In genomic region chr1:8324176-8324810, GRCh38 we compare ENCODE assay signal across 1 cellular context.
TF ChIP-seq lines count a peak whose summit lies in the region.

No MANE protein-coding gene starts in this region.

TF ChIP-seq in GM23338, 12 proteins besides CTCF, POLR2A, EP300 and RAD21:
- TF ChIP-seq REST (IDR thresholded peaks at IDR 0.05; ENCODE audit: unreplicated experiment) (no peak), POLR2AphosphoS5 (IDR thresholded peaks at IDR 0.05; ENCODE audit: low read depth) (no peak), CREB1 (CRISPR knock-in tag; IDR thresholded peaks at IDR 0.05; ENCODE audit: low read depth) (no peak), ZNF462 (CRISPR knock-in tag; IDR thresholded peaks at IDR 0.05) (no peak), STAT1 (IDR thresholded peaks at IDR 0.05; ENCODE audit: unreplicated experiment) (no peak), NANOG (IDR thresholded peaks at IDR 0.05; ENCODE audit: borderline replicate concordance) (no peak), ETS1 (IDR thresholded peaks at IDR 0.05) (no peak), EZH2 (IDR thresholded peaks at IDR 0.05; ENCODE audit: low read depth, unreplicated experiment) (no peak), EZH2phosphoT487 (IDR thresholded peaks at IDR 0.05; ENCODE audit: unreplicated experiment) (no peak), ZNF114 (CRISPR knock-in tag; IDR thresholded peaks at IDR 0.05) (no peak), JUNB (IDR thresholded peaks at IDR 0.05; ENCODE audit: unreplicated experiment) (no peak), ZNF331 (CRISPR knock-in tag; IDR thresholded peaks at IDR 0.05; ENCODE audit: low read depth) (no peak)
